In the genomic region with DNA sequence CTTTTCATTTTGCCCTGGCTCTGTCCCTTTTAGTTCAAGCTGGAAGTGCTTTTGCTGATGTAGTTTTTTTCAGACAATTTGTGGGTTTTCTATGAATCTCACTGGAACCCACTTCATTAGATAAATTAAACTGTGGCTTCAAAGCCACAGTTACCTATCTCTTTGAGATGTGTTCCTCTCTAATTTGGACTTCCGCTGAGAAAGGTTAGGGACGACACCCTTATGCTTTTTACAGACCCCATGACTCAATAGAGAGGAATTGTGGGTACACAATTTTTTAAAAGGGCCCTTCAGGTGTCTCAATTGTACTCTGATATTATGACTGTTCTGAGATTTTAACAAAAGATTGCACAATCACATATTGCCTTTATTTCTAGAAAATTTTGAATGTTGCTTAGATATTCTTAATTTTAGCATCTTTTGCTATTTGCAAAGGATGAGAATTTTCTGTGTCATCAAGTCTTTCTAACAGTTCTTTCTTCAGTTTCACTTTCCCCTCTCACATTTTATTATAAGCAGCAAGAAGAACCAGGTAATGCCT, we compare ENCODE assay signal across 24 cellular contexts.
DNase-seq lines count a peak whose midpoint lies in the region; ATAC-seq and TF ChIP-seq lines count a peak whose summit lies in the region.
"Had no signal": no experiment of that assay in that cellular context is flagged by ENCODE, and none has a peak within 500 bp of the region (broad histone marks: within the 10 kb centered on the region; RNA-seq: fewer than 3 reads in every experiment).

No MANE protein-coding gene starts in this region.

- H2BK15ac ChIP-seq in IMR-90 (ENCODE audit: low read depth, low read length) = no peak overlapping the region

- H2AK5ac ChIP-seq in IMR-90 (ENCODE audit: low read depth, low read length) = no peak overlapping the region

- H3K27me3 Mint-ChIP-seq in activated CD4-positive, alpha-beta T cell treated with anti-CD3 and anti-CD28 coated beads, Interleukin-2, amount 10 ng/mL, durations not matched to agents 7 days and 5 days = no peaks in the 10 kb centered on the region
- no peaks in the 10 kb centered on the region for H3K27me3 Mint-ChIP-seq in activated T-helper 1 cell treated with anti-CD3 and anti-CD28 coated beads, Interleukin-12 subunit alpha, Interleukin-12 subunit beta, Interleukin-2, Interleukin-4 antibody, amounts not matched to agents 30 ng/mL and 10 ng/mL and 1 ng/mL, durations not matched to agents 14 hours and 24 hours and 36 hours (ENCODE audit: insufficient read depth)

- CTCF ChIA-PET in activated CD4-positive, alpha-beta T cell treated with anti-CD3 and anti-CD28 coated beads, Interleukin-2, amount 10 ng/mL, durations not matched to agents 7 days and 5 days (lab: Charles Lee) = interaction anchor here (0.8 to 1.5 kb wide), 3 partner anchors 16 to 24 kb away, joined by 3 read pairs; no protein-coding TSS in a partner anchor
- CTCF ChIA-PET in IMR-90 (lab: Yijun Ruan, JAX) = no interaction called here

- intact Hi-C loops in IMR-90 (cut with micrococcal nuclease) = no loop called here
- intact Hi-C loops in activated T-helper 1 cell treated with anti-CD3 and anti-CD28 coated beads, Interleukin-12 subunit alpha, Interleukin-12 subunit beta, Interleukin-2, Interleukin-4 antibody, amounts not matched to agents 30 ng/mL and 10 ng/mL and 1 ng/mL, durations not matched to agents 14 hours and 24 hours and 36 hours (cut with micrococcal nuclease) = loop anchor here (2.0 kb wide), 1 partner anchor 23 kb away; no protein-coding TSS in a partner anchor
- intact Hi-C loops in left colon (cut with DNase I, micrococcal nuclease) = no loop called here

- H3K9me3 Mint-ChIP-seq in activated CD4-positive, alpha-beta T cell treated with anti-CD3 and anti-CD28 coated beads, Interleukin-2, amount 10 ng/mL, durations not matched to agents 7 days and 5 days = peaks cover 4% of the 10 kb centered on the region
- no peaks in the 10 kb centered on the region for H3K9me3 Mint-ChIP-seq in activated T-helper 1 cell treated with anti-CD3 and anti-CD28 coated beads, Interleukin-12 subunit alpha, Interleukin-12 subunit beta, Interleukin-2, Interleukin-4 antibody, amounts not matched to agents 30 ng/mL and 10 ng/mL and 1 ng/mL, durations not matched to agents 14 hours and 24 hours and 36 hours
- H3K9me3 Mint-ChIP-seq: H9 had no signal

- no peak overlapping the region for H3K27ac ChIP-seq in IMR-90 (ENCODE audit: insufficient read depth, low read length)
- peak overlapping the region; percentile 79 for H3K27ac ChIP-seq in neural cell (ENCODE audit: low read length)
- H3K27ac ChIP-seq: left ventricle myocardium inferior, prostate gland had no signal

- no peak overlapping the region for H4K5ac ChIP-seq in IMR-90 (ENCODE audit: low read depth, low read length)

- H3K9me1 ChIP-seq in IMR-90 (ENCODE audit: insufficient read depth, low read length) = no peaks in the 10 kb centered on the region

- no peak overlapping the region for H3K4ac ChIP-seq in IMR-90 (ENCODE audit: low read depth, low read length)

- H3K4me2 ChIP-seq in IMR-90 (ENCODE audit: low read depth, low read length) (no peak overlapping the region), neural cell (ENCODE audit: low read length) (no peak overlapping the region)

- no CpG with 5 or more reads among the region's 2 CpGs for WGBS in IMR-90 (ENCODE audit: extremely low coverage in 2 of 2, insufficient read length in 1 of 2), 2 experiments

- H3K4me3 ChIP-seq in IMR-90 (ENCODE audit: insufficient read depth, low read depth, low read length) (no peak overlapping the region), neural cell (ENCODE audit: low read length) (no peak overlapping the region)
- H3K4me3 ChIP-seq: left ventricle myocardium inferior, prostate gland had no signal

- H3K9me3 ChIP-seq in IMR-90 (ENCODE audit: control insufficient read depth, insufficient read depth, low read length) = no peaks in the 10 kb centered on the region
- no peaks in the 10 kb centered on the region for H3K9me3 ChIP-seq in neural cell (ENCODE audit: low read length)
- H3K9me3 ChIP-seq: prostate gland had no signal

- H4K20me1 ChIP-seq in IMR-90 (ENCODE audit: insufficient read depth, low read length) (no peaks in the 10 kb centered on the region), neural cell (ENCODE audit: insufficient read depth) (no peaks in the 10 kb centered on the region)

- H3K27me3 ChIP-seq in IMR-90 (ENCODE audit: control insufficient read depth, insufficient read depth, low read length) (no peaks in the 10 kb centered on the region), neural cell (ENCODE audit: insufficient read depth, low read depth, low read length) (no peaks in the 10 kb centered on the region)

- no peak overlapping the region for H2AK9ac ChIP-seq in IMR-90 (replicated peaks; ENCODE audit: low read depth, low read length, poor library complexity)

- no peak overlapping the region for H2BK120ac ChIP-seq in IMR-90 (ENCODE audit: low read depth, low read length)

- peaks cover 2% of the 10 kb centered on the region for H3K36me3 Mint-ChIP-seq in activated CD4-positive, alpha-beta T cell treated with anti-CD3 and anti-CD28 coated beads, Interleukin-2, amount 10 ng/mL, durations not matched to agents 7 days and 5 days (ENCODE audit: low read depth)
- H3K36me3 Mint-ChIP-seq in activated T-helper 1 cell treated with anti-CD3 and anti-CD28 coated beads, Interleukin-12 subunit alpha, Interleukin-12 subunit beta, Interleukin-2, Interleukin-4 antibody, amounts not matched to agents 30 ng/mL and 10 ng/mL and 1 ng/mL, durations not matched to agents 14 hours and 24 hours and 36 hours (ENCODE audit: low read depth) = peaks cover 49% of the 10 kb centered on the region
- H3K36me3 Mint-ChIP-seq: brain, WTC11 had no signal

- H3K18ac ChIP-seq in IMR-90 (ENCODE audit: low read depth, low read length) = no peak overlapping the region

- TF ChIP-seq POLR2A in IMR-90 (IDR thresholded peaks at IDR 0.05; ENCODE audit: low read depth, low read length) = no peak

- peaks cover 38% of the 10 kb centered on the region for H3K4me1 Mint-ChIP-seq in activated CD4-positive, alpha-beta T cell treated with anti-CD3 and anti-CD28 coated beads, Interleukin-2, amount 10 ng/mL, durations not matched to agents 7 days and 5 days
- H3K4me1 Mint-ChIP-seq in activated T-helper 1 cell treated with anti-CD3 and anti-CD28 coated beads, Interleukin-12 subunit alpha, Interleukin-12 subunit beta, Interleukin-2, Interleukin-4 antibody, amounts not matched to agents 30 ng/mL and 10 ng/mL and 1 ng/mL, durations not matched to agents 14 hours and 24 hours and 36 hours (ENCODE audit: low read depth) = peaks cover 67% of the 10 kb centered on the region
- H3K4me1 Mint-ChIP-seq: H9, WTC11 had no signal

- H2BK5ac ChIP-seq in IMR-90 (ENCODE audit: low read depth, low read length, poor library complexity, severe bottlenecking) = no peak overlapping the region

- H3K36me3 ChIP-seq in IMR-90 (ENCODE audit: control insufficient read depth, insufficient read depth, low read length) = no peaks in the 10 kb centered on the region
- no peaks in the 10 kb centered on the region for H3K36me3 ChIP-seq in neural cell (ENCODE audit: insufficient read depth, low read length)
- H3K36me3 ChIP-seq: left ventricle myocardium inferior, prostate gland had no signal

- no peak for TF ChIP-seq RAD21 in IMR-90 (IDR thresholded peaks at IDR 0.05; ENCODE audit: low read length)
- TF ChIP-seq RAD21 in neural cell (conservative IDR thresholded peaks at IDR 0.05) = no peak

- no peak overlapping the region for H3K56ac ChIP-seq in IMR-90 (ENCODE audit: extremely low read depth, insufficient read depth, low read length)

- no peak overlapping the region for H4K91ac ChIP-seq in IMR-90 (ENCODE audit: insufficient read depth, low read depth, low read length)

- POLR2A ChIA-PET in activated CD4-positive, alpha-beta T cell treated with anti-CD3 and anti-CD28 coated beads, Interleukin-2, amount 10 ng/mL, durations not matched to agents 7 days and 5 days (lab: Charles Lee) = no interaction called here
- POLR2A ChIA-PET in IMR-90 (lab: Charles Lee; ENCODE audit: unreplicated experiment) = no interaction called here

- no peak overlapping the region for H4K8ac ChIP-seq in IMR-90 (ENCODE audit: low read depth in 2 of 2, low read length in 2 of 2)

- TF ChIP-seq CTCF in IMR-90 (conservative IDR thresholded peaks at IDR 0.05; ENCODE audit: low read depth, low read length) (no peak), neural cell (IDR thresholded peaks at IDR 0.05; ENCODE audit: poor library complexity, severe bottlenecking) (no peak)

- no peaks in the 10 kb centered on the region for H3F3A ChIP-seq in neural cell (ENCODE audit: insufficient read depth, low read length, poor library complexity, severe bottlenecking)

- H3K9me2 ChIP-seq in neural cell (ENCODE audit: insufficient read depth, low read length) = no peaks in the 10 kb centered on the region

- no peaks in the 10 kb centered on the region for H3K79me1 ChIP-seq in IMR-90 (ENCODE audit: low read depth in 1 of 2, low read length in 2 of 2)

- peak overlapping the region; percentile 32 for H3K27ac Mint-ChIP-seq in activated CD4-positive, alpha-beta T cell treated with anti-CD3 and anti-CD28 coated beads, Interleukin-2, amount 10 ng/mL, durations not matched to agents 7 days and 5 days
- H3K27ac Mint-ChIP-seq in activated T-helper 1 cell treated with anti-CD3 and anti-CD28 coated beads, Interleukin-12 subunit alpha, Interleukin-12 subunit beta, Interleukin-2, Interleukin-4 antibody, amounts not matched to agents 30 ng/mL and 10 ng/mL and 1 ng/mL, durations not matched to agents 14 hours and 24 hours and 36 hours = peak overlapping the region; percentile 75
- H3K27ac Mint-ChIP-seq: brain, H9, WTC11 had no signal

- TF ChIP-seq EP300 in neural cell (conservative IDR thresholded peaks at IDR 0.05; ENCODE audit: poor library complexity, severe bottlenecking) = no peak

- H3K4me3 Mint-ChIP-seq in activated CD4-positive, alpha-beta T cell treated with anti-CD3 and anti-CD28 coated beads, Interleukin-2, amount 10 ng/mL, durations not matched to agents 7 days and 5 days = no peak overlapping the region
- peak overlapping the region; percentile 19 for H3K4me3 Mint-ChIP-seq in activated T-helper 1 cell treated with anti-CD3 and anti-CD28 coated beads, Interleukin-12 subunit alpha, Interleukin-12 subunit beta, Interleukin-2, Interleukin-4 antibody, amounts not matched to agents 30 ng/mL and 10 ng/mL and 1 ng/mL, durations not matched to agents 14 hours and 24 hours and 36 hours
- H3K4me3 Mint-ChIP-seq: brain, H9, WTC11 had no signal

- ATAC-seq in IMR-90 (ENCODE audit: low read depth) = no peak
- ATAC-seq in left colon = no peak
- ATAC-seq: Panc1, WTC11 had no signal

- dilution Hi-C loops in IMR-90 (cut with HindIII; ENCODE audit: low sequenced_read_pairs, unreplicated experiment) = no loop called here

- H3K4me1 ChIP-seq in IMR-90 (ENCODE audit: control insufficient read depth, insufficient read depth, low read length) = no peaks in the 10 kb centered on the region
- H3K4me1 ChIP-seq: prostate gland had no signal

- no peaks in the 10 kb centered on the region for H3K79me2 ChIP-seq in neural cell (replicated peaks; ENCODE audit: insufficient read depth, low read length)

- BruUV-seq in IMR-90 (replicated peaks; lab: Mats Ljungman, UMichigan) = no TSS peak

- H3K14ac ChIP-seq in IMR-90 (replicated peaks; ENCODE audit: low read depth, low read length) = no peak overlapping the region

- no peak overlapping the region for H2BK20ac ChIP-seq in IMR-90 (ENCODE audit: low read depth, low read length)

- no peak overlapping the region for H3K9ac ChIP-seq in IMR-90 (ENCODE audit: low read depth, low read length)
- no peak overlapping the region for H3K9ac ChIP-seq in neural cell (ENCODE audit: low read length)

- no peak for DNase-seq in activated CD4-positive, alpha-beta T cell treated with anti-CD3 and anti-CD28 coated beads, Interleukin-2, amount 10 ng/mL, durations not matched to agents 7 days and 5 days
- DNase-seq in activated CD4-positive, alpha-beta T cell treated with anti-CD3 and anti-CD28 coated beads, Interleukin-2, amount 50 U/mL, for 1 hour = no peak
- no peak for DNase-seq in IMR-90
- DNase-seq in activated T-helper 1 cell treated with anti-CD3 and anti-CD28 coated beads, Interleukin-12 subunit alpha, Interleukin-12 subunit beta, Interleukin-2, Interleukin-4 antibody, amounts not matched to agents 30 ng/mL and 10 ng/mL and 1 ng/mL, durations not matched to agents 14 hours and 24 hours and 36 hours (ENCODE audit: low spot score) = no peak
- DNase-seq in NOMO-1 treated with DMSO at 0.1 percent for 48 hours (lab: John Stamatoyannopoulos, UW; ENCODE audit: unreplicated experiment) = no peak
- no peak for DNase-seq in left colon
- no peak for DNase-seq in middle frontal gyrus (ENCODE audit: extremely low spot score, low spot score)
- DNase-seq: activated gamma-delta T cell; H9; hypothalamus; left ventricle myocardium inferior; mesendoderm; NCI-H1105 treated with DMSO at 0.1 percent for 48 hours; NCI-H1930; NCI-H524 treated with DMSO at 0.1 percent for 48 hours; nucleus accumbens; SHP77; stimulated activated CD4-positive, alpha-beta T cell treated with anti-CD3 and anti-CD28 coated beads, Interleukin-15, amount 100 ng/mL, for 24 hours; stimulated activated naive CD4-positive, alpha-beta T cell treated with Interleukin-2 at 50 U/mL for 16 hours had no signal

- H3K23ac ChIP-seq in IMR-90 (ENCODE audit: low read depth, low read length) = no peak overlapping the region

- in situ Hi-C loops in IMR-90 (cut with MboI; ENCODE audit: low sequenced_read_pairs) = no loop called here

- H2AFZ ChIP-seq in IMR-90 (replicated peaks; ENCODE audit: low read length, poor library complexity) = no peak overlapping the region
- H2AFZ ChIP-seq in neural cell (ENCODE audit: low read depth, low read length) = no peak overlapping the region
